Comparison of ENCODE assay signal across 21 cellular contexts in genomic region chr15:47571241-47571640, GRCh38.
"Had no signal": no experiment of that assay in that cellular context is flagged by ENCODE, and none has a peak within 500 bp of the region (broad histone marks: within the 10 kb centered on the region; RNA-seq: fewer than 3 reads in every experiment).

No MANE protein-coding gene starts in this region.

- H3K4me3 ChIP-seq: esophagus muscularis mucosa, gastroesophageal sphincter, hepatocyte, left ventricle myocardium inferior, lung, psoas muscle, suprapubic skin, tibial artery, upper lobe of left lung, vagina had no signal

- H3K9me3 ChIP-seq: esophagus muscularis mucosa, gastroesophageal sphincter, left ventricle myocardium inferior, neutrophil, psoas muscle, suprapubic skin, tibial artery, upper lobe of left lung, vagina had no signal

- H3K27ac ChIP-seq: epithelial cell of prostate, esophagus muscularis mucosa, gastroesophageal sphincter, hepatocyte, left ventricle myocardium inferior, neutrophil, psoas muscle, suprapubic skin, upper lobe of left lung, vagina had no signal

- DNase-seq: effector memory CD8-positive, alpha-beta T cell; foreskin fibroblast; kidney; left cardiac atrium; left ventricle myocardium inferior; mesenchymal stem cell; naive B cell; psoas muscle; small intestine; stimulated activated CD4-positive, alpha-beta T cell treated with anti-CD3 and anti-CD28 coated beads, Interleukin-2, amount 100 ng/mL, for 48 hours; stimulated activated naive CD4-positive, alpha-beta T cell treated with Interleukin-2 at 50 U/mL for 16 hours; tibial artery had no signal

- ATAC-seq: effector memory CD8-positive, alpha-beta T cell; gastroesophageal sphincter; psoas muscle had no signal

- H3K27me3 ChIP-seq: esophagus muscularis mucosa, gastroesophageal sphincter, hepatocyte, suprapubic skin, tibial artery, upper lobe of left lung, vagina had no signal

- H3K79me2 ChIP-seq: hepatocyte had no signal

- H3K4me1 ChIP-seq: psoas muscle, suprapubic skin, upper lobe of left lung, vagina had no signal

- H2AFZ ChIP-seq: hepatocyte had no signal

- H3K36me3 ChIP-seq: esophagus muscularis mucosa, gastroesophageal sphincter, left ventricle myocardium inferior, neutrophil, suprapubic skin, tibial artery, upper lobe of left lung, vagina had no signal

- H3K4me2 ChIP-seq: hepatocyte had no signal
